Comparison of ENCODE assay signal across 1 cellular context in the genomic region with DNA sequence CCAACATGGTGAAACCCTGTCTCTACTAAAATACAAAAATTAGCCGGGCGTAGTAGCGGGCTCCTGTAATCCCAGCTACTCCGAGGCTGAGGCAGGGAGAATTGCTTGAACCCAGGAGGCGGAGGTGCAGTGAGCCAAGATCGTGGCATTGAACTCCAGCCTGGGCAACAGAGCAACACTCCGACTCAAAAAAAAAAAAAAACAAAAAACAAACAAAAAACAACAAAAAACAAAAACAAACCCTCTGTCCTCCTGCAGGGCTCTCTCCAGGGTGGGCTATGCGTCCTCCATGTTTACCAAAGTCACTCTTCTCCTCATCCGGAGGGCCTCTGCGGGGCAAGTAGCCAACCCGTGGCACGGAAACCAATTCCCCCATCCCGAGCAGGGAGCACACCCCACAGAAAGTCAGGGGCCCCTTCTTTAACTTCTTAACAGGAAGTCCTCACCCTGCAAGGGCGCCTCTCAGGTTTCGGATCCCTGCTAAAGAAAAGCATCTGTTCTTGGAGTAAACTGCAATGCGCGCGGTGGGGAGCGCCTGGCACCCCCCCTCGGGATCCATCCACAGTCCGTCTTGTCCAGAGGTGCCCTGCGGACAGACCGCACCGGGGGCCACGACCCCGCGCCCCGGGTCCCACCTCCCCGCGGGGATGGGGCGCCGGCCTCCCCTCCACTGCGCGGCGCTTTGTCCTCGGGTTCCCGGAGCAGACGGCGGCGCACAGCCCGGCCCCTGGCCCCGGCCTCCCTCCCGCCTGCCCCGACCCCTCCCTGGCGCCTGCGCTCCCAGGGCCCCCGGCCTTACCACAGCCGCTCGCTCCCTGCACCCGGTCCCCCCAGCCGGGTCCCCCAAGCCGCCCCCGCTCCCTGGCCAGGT.
TF ChIP-seq lines count a peak whose summit lies in the region.

No MANE protein-coding gene starts in this region.

TF ChIP-seq in HepG2, 621 proteins besides CTCF, POLR2A, EP300 and RAD21 (continued from another document and continues in another):
- TF ChIP-seq NFIB (CRISPR knock-in tag; IDR thresholded peaks at IDR 0.05; ENCODE audit: borderline replicate concordance) (no peak), MXD1 (CRISPR knock-in tag; IDR thresholded peaks at IDR 0.05) (no peak), ZC3H4 (CRISPR knock-in tag; IDR thresholded peaks at IDR 0.05; ENCODE audit: borderline replicate concordance) (no peak), CBFB (CRISPR knock-in tag; IDR thresholded peaks at IDR 0.05) (no peak), KDM5A (IDR thresholded peaks at IDR 0.05; ENCODE audit: borderline replicate concordance, low read length) (no peak), ZBTB39 (CRISPR knock-in tag; IDR thresholded peaks at IDR 0.05) (no peak), NFE2 (CRISPR knock-in tag; IDR thresholded peaks at IDR 0.05) (no peak), FOXA3 (CRISPR knock-in tag; IDR thresholded peaks at IDR 0.05) (peak; percentile 22; the same call in 1 of the 2 replicates), ZNF501 (CRISPR knock-in tag; IDR thresholded peaks at IDR 0.05) (no peak), MAZ (IDR thresholded peaks at IDR 0.05; ENCODE audit: borderline replicate concordance, low read depth, low read length) (0 out of 2 replicates have a peak, but pooled peaks have one; percentile 12), MAZ (CRISPR knock-in tag; IDR thresholded peaks at IDR 0.05; ENCODE audit: low read depth) (peak; percentile 31; the same call in 1 of the 2 replicates), NCOR1 (IDR thresholded peaks at IDR 0.05; ENCODE audit: borderline replicate concordance, low read length) (no peak), HDAC1 (CRISPR knock-in tag; IDR thresholded peaks at IDR 0.05) (peak; percentile 36; the same call in 1 of the 2 replicates), ZNF615 (CRISPR knock-in tag; IDR thresholded peaks at IDR 0.05; ENCODE audit: borderline replicate concordance) (no peak), KLF6 (CRISPR knock-in tag; IDR thresholded peaks at IDR 0.05) (no peak), NFIC (IDR thresholded peaks at IDR 0.05; ENCODE audit: low read length) (no peak), SIN3A (IDR thresholded peaks at IDR 0.05; ENCODE audit: borderline replicate concordance, low read depth, low read length) (no peak), SMC3 (IDR thresholded peaks at IDR 0.05; ENCODE audit: low read length) (no peak), ZNF558 (CRISPR knock-in tag; IDR thresholded peaks at IDR 0.05; ENCODE audit: borderline replicate concordance) (no peak; the same call in 1 of the 2 replicates), MTF1 (CRISPR knock-in tag; IDR thresholded peaks at IDR 0.05) (no peak), ZMYM3 (CRISPR knock-in tag; IDR thresholded peaks at IDR 0.05) (no peak), GTF2F1 (IDR thresholded peaks at IDR 0.05; ENCODE audit: low read length) (no peak), AGO2 (optimal IDR thresholded peaks at IDR 0.05; ENCODE audit: low read depth, low read length) (peak; percentile 32), CBX1 (IDR thresholded peaks at IDR 0.05; ENCODE audit: low read depth) (no peak), SMAD3 (CRISPR knock-in tag; IDR thresholded peaks at IDR 0.05) (no peak), WIZ (CRISPR knock-in tag; IDR thresholded peaks at IDR 0.05) (no peak), ZNF138 (CRISPR knock-in tag; IDR thresholded peaks at IDR 0.05; ENCODE audit: low read depth) (no peak), ZNF281 (CRISPR knock-in tag; IDR thresholded peaks at IDR 0.05; ENCODE audit: borderline replicate concordance) (no peak), NAIF1 (CRISPR knock-in tag; IDR thresholded peaks at IDR 0.05; ENCODE audit: borderline replicate concordance) (0 out of 2 replicates have a peak, but pooled peaks have one; percentile 29), ZNF564 (CRISPR knock-in tag; IDR thresholded peaks at IDR 0.05) (no peak), ATRX (CRISPR knock-in tag; IDR thresholded peaks at IDR 0.05; ENCODE audit: borderline replicate concordance) (no peak), ZNF121 (CRISPR knock-in tag; IDR thresholded peaks at IDR 0.05) (no peak), ZNF678 (CRISPR knock-in tag; IDR thresholded peaks at IDR 0.05) (no peak), HOXA3 (CRISPR knock-in tag; IDR thresholded peaks at IDR 0.05) (0 out of 2 replicates have a peak, but pooled peaks have one; percentile 20), GATAD1 (CRISPR knock-in tag; IDR thresholded peaks at IDR 0.05) (no peak), RBAK (CRISPR knock-in tag; IDR thresholded peaks at IDR 0.05) (no peak), BCL6 (CRISPR knock-in tag; IDR thresholded peaks at IDR 0.05) (no peak)
- TF ChIP-seq, protein P1, sequence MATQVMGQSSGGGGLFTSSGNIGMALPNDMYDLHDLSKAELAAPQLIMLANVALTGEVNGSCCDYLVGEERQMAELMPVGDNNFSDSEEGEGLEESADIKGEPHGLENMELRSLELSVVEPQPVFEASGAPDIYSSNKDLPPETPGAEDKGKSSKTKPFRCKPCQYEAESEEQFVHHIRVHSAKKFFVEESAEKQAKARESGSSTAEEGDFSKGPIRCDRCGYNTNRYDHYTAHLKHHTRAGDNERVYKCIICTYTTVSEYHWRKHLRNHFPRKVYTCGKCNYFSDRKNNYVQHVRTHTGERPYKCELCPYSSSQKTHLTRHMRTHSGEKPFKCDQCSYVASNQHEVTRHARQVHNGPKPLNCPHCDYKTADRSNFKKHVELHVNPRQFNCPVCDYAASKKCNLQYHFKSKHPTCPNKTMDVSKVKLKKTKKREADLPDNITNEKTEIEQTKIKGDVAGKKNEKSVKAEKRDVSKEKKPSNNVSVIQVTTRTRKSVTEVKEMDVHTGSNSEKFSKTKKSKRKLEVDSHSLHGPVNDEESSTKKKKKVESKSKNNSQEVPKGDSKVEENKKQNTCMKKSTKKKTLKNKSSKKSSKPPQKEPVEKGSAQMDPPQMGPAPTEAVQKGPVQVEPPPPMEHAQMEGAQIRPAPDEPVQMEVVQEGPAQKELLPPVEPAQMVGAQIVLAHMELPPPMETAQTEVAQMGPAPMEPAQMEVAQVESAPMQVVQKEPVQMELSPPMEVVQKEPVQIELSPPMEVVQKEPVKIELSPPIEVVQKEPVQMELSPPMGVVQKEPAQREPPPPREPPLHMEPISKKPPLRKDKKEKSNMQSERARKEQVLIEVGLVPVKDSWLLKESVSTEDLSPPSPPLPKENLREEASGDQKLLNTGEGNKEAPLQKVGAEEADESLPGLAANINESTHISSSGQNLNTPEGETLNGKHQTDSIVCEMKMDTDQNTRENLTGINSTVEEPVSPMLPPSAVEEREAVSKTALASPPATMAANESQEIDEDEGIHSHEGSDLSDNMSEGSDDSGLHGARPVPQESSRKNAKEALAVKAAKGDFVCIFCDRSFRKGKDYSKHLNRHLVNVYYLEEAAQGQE (IDR thresholded peaks at IDR 0.05; ENCODE audit: borderline replicate concordance in 1 of 2, low read depth in 1 of 2, low read length in 2 of 2), result no peak
- TF ChIP-seq, protein P2, sequence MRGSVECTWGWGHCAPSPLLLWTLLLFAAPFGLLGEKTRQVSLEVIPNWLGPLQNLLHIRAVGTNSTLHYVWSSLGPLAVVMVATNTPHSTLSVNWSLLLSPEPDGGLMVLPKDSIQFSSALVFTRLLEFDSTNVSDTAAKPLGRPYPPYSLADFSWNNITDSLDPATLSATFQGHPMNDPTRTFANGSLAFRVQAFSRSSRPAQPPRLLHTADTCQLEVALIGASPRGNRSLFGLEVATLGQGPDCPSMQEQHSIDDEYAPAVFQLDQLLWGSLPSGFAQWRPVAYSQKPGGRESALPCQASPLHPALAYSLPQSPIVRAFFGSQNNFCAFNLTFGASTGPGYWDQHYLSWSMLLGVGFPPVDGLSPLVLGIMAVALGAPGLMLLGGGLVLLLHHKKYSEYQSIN (CRISPR knock-in tag; IDR thresholded peaks at IDR 0.05; ENCODE audit: borderline replicate concordance), result no peak
- TF ChIP-seq, protein P3, sequence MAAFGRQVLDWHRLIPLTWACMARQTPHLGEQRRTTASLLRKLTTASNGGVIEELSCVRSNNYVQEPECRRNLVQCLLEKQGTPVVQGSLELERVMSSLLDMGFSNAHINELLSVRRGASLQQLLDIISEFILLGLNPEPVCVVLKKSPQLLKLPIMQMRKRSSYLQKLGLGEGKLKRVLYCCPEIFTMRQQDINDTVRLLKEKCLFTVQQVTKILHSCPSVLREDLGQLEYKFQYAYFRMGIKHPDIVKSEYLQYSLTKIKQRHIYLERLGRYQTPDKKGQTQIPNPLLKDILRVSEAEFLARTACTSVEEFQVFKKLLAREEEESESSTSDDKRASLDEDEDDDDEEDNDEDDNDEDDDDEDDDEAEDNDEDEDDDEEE (CRISPR knock-in tag; IDR thresholded peaks at IDR 0.05), result no peak
- TF ChIP-seq, protein P4, sequence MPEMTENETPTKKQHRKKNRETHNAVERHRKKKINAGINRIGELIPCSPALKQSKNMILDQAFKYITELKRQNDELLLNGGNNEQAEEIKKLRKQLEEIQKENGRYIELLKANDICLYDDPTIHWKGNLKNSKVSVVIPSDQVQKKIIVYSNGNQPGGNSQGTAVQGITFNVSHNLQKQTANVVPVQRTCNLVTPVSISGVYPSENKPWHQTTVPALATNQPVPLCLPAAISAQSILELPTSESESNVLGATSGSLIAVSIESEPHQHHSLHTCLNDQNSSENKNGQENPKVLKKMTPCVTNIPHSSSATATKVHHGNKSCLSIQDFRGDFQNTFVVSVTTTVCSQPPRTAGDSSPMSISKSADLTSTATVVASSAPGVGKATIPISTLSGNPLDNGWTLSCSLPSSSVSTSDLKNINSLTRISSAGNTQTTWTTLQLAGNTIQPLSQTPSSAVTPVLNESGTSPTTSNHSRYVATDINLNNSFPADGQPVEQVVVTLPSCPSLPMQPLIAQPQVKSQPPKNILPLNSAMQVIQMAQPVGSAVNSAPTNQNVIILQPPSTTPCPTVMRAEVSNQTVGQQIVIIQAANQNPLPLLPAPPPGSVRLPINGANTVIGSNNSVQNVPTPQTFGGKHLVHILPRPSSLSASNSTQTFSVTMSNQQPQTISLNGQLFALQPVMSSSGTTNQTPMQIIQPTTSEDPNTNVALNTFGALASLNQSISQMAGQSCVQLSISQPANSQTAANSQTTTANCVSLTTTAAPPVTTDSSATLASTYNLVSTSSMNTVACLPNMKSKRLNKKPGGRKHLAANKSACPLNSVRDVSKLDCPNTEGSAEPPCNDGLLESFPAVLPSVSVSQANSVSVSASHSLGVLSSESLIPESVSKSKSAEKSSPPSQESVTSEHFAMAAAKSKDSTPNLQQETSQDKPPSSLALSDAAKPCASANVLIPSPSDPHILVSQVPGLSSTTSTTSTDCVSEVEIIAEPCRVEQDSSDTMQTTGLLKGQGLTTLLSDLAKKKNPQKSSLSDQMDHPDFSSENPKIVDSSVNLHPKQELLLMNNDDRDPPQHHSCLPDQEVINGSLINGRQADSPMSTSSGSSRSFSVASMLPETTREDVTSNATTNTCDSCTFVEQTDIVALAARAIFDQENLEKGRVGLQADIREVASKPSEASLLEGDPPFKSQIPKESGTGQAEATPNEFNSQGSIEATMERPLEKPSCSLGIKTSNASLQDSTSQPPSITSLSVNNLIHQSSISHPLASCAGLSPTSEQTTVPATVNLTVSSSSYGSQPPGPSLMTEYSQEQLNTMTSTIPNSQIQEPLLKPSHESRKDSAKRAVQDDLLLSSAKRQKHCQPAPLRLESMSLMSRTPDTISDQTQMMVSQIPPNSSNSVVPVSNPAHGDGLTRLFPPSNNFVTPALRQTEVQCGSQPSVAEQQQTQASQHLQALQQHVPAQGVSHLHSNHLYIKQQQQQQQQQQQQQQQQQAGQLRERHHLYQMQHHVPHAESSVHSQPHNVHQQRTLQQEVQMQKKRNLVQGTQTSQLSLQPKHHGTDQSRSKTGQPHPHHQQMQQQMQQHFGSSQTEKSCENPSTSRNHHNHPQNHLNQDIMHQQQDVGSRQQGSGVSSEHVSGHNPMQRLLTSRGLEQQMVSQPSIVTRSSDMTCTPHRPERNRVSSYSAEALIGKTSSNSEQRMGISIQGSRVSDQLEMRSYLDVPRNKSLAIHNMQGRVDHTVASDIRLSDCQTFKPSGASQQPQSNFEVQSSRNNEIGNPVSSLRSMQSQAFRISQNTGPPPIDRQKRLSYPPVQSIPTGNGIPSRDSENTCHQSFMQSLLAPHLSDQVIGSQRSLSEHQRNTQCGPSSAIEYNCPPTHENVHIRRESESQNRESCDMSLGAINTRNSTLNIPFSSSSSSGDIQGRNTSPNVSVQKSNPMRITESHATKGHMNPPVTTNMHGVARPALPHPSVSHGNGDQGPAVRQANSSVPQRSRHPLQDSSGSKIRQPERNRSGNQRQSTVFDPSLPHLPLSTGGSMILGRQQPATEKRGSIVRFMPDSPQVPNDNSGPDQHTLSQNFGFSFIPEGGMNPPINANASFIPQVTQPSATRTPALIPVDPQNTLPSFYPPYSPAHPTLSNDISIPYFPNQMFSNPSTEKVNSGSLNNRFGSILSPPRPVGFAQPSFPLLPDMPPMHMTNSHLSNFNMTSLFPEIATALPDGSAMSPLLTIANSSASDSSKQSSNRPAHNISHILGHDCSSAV (CRISPR knock-in tag; IDR thresholded peaks at IDR 0.05; ENCODE audit: borderline replicate concordance), result no peak
